In the genomic region with DNA sequence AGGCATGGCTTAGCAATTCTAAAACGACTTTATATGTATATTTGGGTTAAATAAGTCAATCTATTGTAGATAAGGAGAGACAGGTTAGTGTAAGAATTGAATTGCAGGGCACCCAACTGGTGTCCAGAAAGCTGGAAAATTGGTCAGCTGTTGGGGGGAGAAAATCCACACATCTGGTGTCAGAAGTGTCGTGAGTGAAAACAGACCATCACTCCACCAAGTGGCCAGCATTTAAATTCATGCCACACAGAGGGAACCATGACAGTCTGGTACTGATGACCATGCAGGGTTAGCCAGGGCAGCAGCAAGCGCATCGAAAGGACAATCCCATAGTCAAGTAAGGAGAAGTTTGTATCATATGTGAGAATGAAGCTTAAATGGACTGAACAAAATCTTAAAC, we compare ENCODE assay signal across 9 cellular contexts. TPM values are rescaled to one million over a fixed set of nuclear protein-coding genes. Genes with fewer than 3 reads are reported as not detected.
DNase-seq lines count a peak whose midpoint lies in the region; ATAC-seq and TF ChIP-seq lines count a peak whose summit lies in the region.
"Had no signal": no experiment of that assay in that cellular context is flagged by ENCODE, and none has a peak within 500 bp of the region (broad histone marks: within the 10 kb centered on the region; RNA-seq: fewer than 3 reads in every experiment).

No MANE protein-coding gene starts in this region.

- peaks cover 8 to 38% (median 16%) of the 10 kb centered on the region in 3 experiments for H3K36me3 ChIP-seq in naive thymus-derived CD4-positive, alpha-beta T cell (ENCODE audit: control insufficient read depth in 2 of 3, insufficient read depth in 3 of 3, low read length in 3 of 3)
- H3K36me3 ChIP-seq in GM23248 (ENCODE audit: low read depth): no peaks in the 10 kb centered on the region

- H3K36me3 Mint-ChIP-seq in Calu3 (ENCODE audit: insufficient read depth, unreplicated experiment): no peaks in the 10 kb centered on the region
- peaks cover 9 to 47% (median 21%) of the 10 kb centered on the region in 5 donors for H3K36me3 Mint-ChIP-seq in naive thymus-derived CD4-positive, alpha-beta T cell

- no peaks in the 10 kb centered on the region for H3K27me3 ChIP-seq in naive thymus-derived CD4-positive, alpha-beta T cell (ENCODE audit: control insufficient read depth in 2 of 2, insufficient read depth in 2 of 2, low read length in 2 of 2)
- no peaks in the 10 kb centered on the region for H3K27me3 ChIP-seq in GM23248 (replicated peaks; ENCODE audit: insufficient read depth)

- no peaks in the 10 kb centered on the region for H3K9me3 ChIP-seq in naive thymus-derived CD4-positive, alpha-beta T cell (ENCODE audit: control insufficient read depth in 2 of 3, low read length in 3 of 3)
- H3K9me3 ChIP-seq in GM23248 (ENCODE audit: low read depth): no peaks in the 10 kb centered on the region

- POLR2A ChIA-PET in naive thymus-derived CD4-positive, alpha-beta T cell (lab: Charles Lee): interaction anchor here (2.4 kb wide), 1 partner anchor 11 kb away, joined by 18 read pairs; a partner anchor contains a TSS

- no peak overlapping the region for H2AFZ ChIP-seq in GM23248

- no peak overlapping the region for H3K9ac ChIP-seq in GM23248

- 54 to 57% methylated on average over 4 of the region's 4 CpGs for WGBS in GM23248 (ENCODE audit: low coverage in 1 of 2, low lambda C conversion rate in 2 of 2, missing lambda C conversion rate in 2 of 2), 2 experiments

- H3K4me1 ChIP-seq in naive thymus-derived CD4-positive, alpha-beta T cell (ENCODE audit: control insufficient read depth in 2 of 2, insufficient read depth in 2 of 2, low read length in 2 of 2): no peaks in the 10 kb centered on the region
- H3K4me1 ChIP-seq in GM23248 (ENCODE audit: insufficient read depth): no peaks in the 10 kb centered on the region

- in situ Hi-C loops in GM23248 (cut with MboI): no loop called here

- no peak overlapping the region for H3K27ac Mint-ChIP-seq in Calu3 (ENCODE audit: unreplicated experiment)
- peak overlapping the region in 8 of 9 donors; percentile 22 to 85 (median 50) for H3K27ac Mint-ChIP-seq in naive thymus-derived CD4-positive, alpha-beta T cell

- intact Hi-C loops in Calu3 (cut with micrococcal nuclease; ENCODE audit: unreplicated experiment): no loop called here
- intact Hi-C loops in naive thymus-derived CD4-positive, alpha-beta T cell (cut with micrococcal nuclease): loop anchor here in 1 of 2 donors (1.0 to 5.0 kb wide), 3 partner anchors 34 to 272 kb away; no protein-coding TSS in a partner anchor

- TF ChIP-seq CTCF in Calu3 (IDR thresholded peaks at IDR 0.05; ENCODE audit: unreplicated experiment): no peak
- TF ChIP-seq CTCF in LNCaP clone FGC (IDR thresholded peaks at IDR 0.05; ENCODE audit: control insufficient read depth, extremely low read depth, insufficient read depth): peak; percentile 31
- no peak for TF ChIP-seq CTCF in GM20000 (IDR thresholded peaks at IDR 0.05; ENCODE audit: extremely low read depth, missing control alignments)

- H3K4me2 ChIP-seq in GM23248 (ENCODE audit: unreplicated experiment): no peak overlapping the region

- H3K4me1 Mint-ChIP-seq in Calu3 (ENCODE audit: low read depth, unreplicated experiment): no peaks in the 10 kb centered on the region
- peaks cover 0 to 16% (median 7%) of the 10 kb centered on the region in 7 donors for H3K4me1 Mint-ChIP-seq in naive thymus-derived CD4-positive, alpha-beta T cell

- no peak overlapping the region for H3K4me3 Mint-ChIP-seq in Calu3 (ENCODE audit: low read depth, unreplicated experiment)
- H3K4me3 Mint-ChIP-seq in naive thymus-derived CD4-positive, alpha-beta T cell: peak overlapping the region in 1 of 10 donors; percentile 31

- no TSS peak for BruUV-seq in Calu3 (replicated peaks; lab: Mats Ljungman, UMichigan)

- no peaks in the 10 kb centered on the region for H4K20me1 ChIP-seq in GM23248 (ENCODE audit: insufficient read depth)

- H3F3A ChIP-seq in GM23248 (ENCODE audit: insufficient read depth): no peaks in the 10 kb centered on the region

- DNase-seq in Calu3 (peak; percentile 12), LNCaP clone FGC (ENCODE audit: low read depth) (no peak), dermis blood vessel endothelial cell (peak; percentile 52), GM23248 (no peak), HCEC 1CT (no peak), GM19238 (ENCODE audit: insufficient read length, low spot score) (no peak), GM20000 (ENCODE audit: low spot score) (no peak)
- no peak for DNase-seq in naive thymus-derived CD4-positive, alpha-beta T cell
- DNase-seq: NCI-H1105 had no signal

- no peaks in the 10 kb centered on the region for H3K9me2 ChIP-seq in GM23248 (ENCODE audit: insufficient read depth)

- H3K27me3 Mint-ChIP-seq in Calu3 (ENCODE audit: unreplicated experiment): peaks cover 4% of the 10 kb centered on the region
- H3K27me3 Mint-ChIP-seq in naive thymus-derived CD4-positive, alpha-beta T cell: no peaks in the 10 kb centered on the region

- ATAC-seq in naive thymus-derived CD4-positive, alpha-beta T cell: peak; percentile 40

- no peaks in the 10 kb centered on the region for H3K79me2 ChIP-seq in GM23248 (ENCODE audit: insufficient read depth)

- CTCF ChIA-PET in Calu3 (lab: Charles Lee): no interaction called here
- CTCF ChIA-PET in naive thymus-derived CD4-positive, alpha-beta T cell (lab: Charles Lee): interaction anchor here (1.0 to 1.1 kb wide), 3 partner anchors 41 to 272 kb away, joined by 3 read pairs; no protein-coding TSS in a partner anchor

- no peak overlapping the region for H3K27ac ChIP-seq in naive thymus-derived CD4-positive, alpha-beta T cell (ENCODE audit: low read depth, low read length)
- H3K27ac ChIP-seq in GM23248: no peak overlapping the region

- H3K9me3 Mint-ChIP-seq in Calu3 (ENCODE audit: low read depth, unreplicated experiment): no peaks in the 10 kb centered on the region
- no peaks in the 10 kb centered on the region for H3K9me3 Mint-ChIP-seq in naive thymus-derived CD4-positive, alpha-beta T cell

- H3K4me3 ChIP-seq in LNCaP clone FGC (ENCODE audit: low read depth, low read length) (no peak overlapping the region), GM23248 (no peak overlapping the region)
- H3K4me3 ChIP-seq in naive thymus-derived CD4-positive, alpha-beta T cell (ENCODE audit: low read length): no peak overlapping the region

RNA-seq across cellular contexts. Expression of a gene that starts 11.7 kb away (rescaled TPM):
- not detected in 2 replicates for total RNA-seq in Calu3 (2022)
- total RNA-seq in dermis blood vessel endothelial cell: 0.19 TPM in 1 of 2 replicates, not detected in the other
- 10 to 100 TPM; 12.9 to 36.1 (median 18.6) TPM for total RNA-seq in naive thymus-derived CD4-positive, alpha-beta T cell
- polyA plus RNA-seq in naive thymus-derived CD4-positive, alpha-beta T cell: 10 to 100 TPM; 16.5 to 38.6 TPM
- 0.11 TPM in 1 of 2 replicates, not detected in the other for total RNA-seq in GM23248 (2014; rRNA removed; shearing (Covaris generic))
- not detected in 2 replicates for polyA plus RNA-seq in GM23248 (2016; fragmentation: Nextera tagmentation; extraction: Ambion mirVana)

RNA-seq across cellular contexts. Expression of a gene that starts 18.8 kb away (rescaled TPM):
- 32.8 and 35.6 TPM in 2 replicates for total RNA-seq in Calu3 (2022)
- total RNA-seq in dermis blood vessel endothelial cell: 10.0 and 21.8 TPM in 2 replicates
- 10 to 100 TPM; 23.8 to 36.1 (median 31.9) TPM for total RNA-seq in naive thymus-derived CD4-positive, alpha-beta T cell
- polyA plus RNA-seq in naive thymus-derived CD4-positive, alpha-beta T cell: 1 to 10 TPM; 1.1 to 2.2 TPM
- total RNA-seq in GM23248 (2014; rRNA removed; shearing (Covaris generic)): 14.3 and 28.7 TPM in 2 replicates
- polyA plus RNA-seq in GM23248 (2016; fragmentation: Nextera tagmentation; extraction: Ambion mirVana): 1.7 and 3.3 TPM in 2 replicates

RNA-seq across cellular contexts. Expression of a gene that starts 18.8 kb away (rescaled TPM):
- total RNA-seq in Calu3 (2022): 103 and 113 TPM in 2 replicates
- total RNA-seq in dermis blood vessel endothelial cell: 122 and 144 TPM in 2 replicates
- 100 to 1,000 TPM in 2 of 5 experiments, 10 to 100 TPM in 3; 70.9 to 138 (median 91.6) TPM for total RNA-seq in naive thymus-derived CD4-positive, alpha-beta T cell
- polyA plus RNA-seq in naive thymus-derived CD4-positive, alpha-beta T cell: 10 to 100 TPM; 58.0 to 67.7 TPM
- 73.3 and 81.6 TPM in 2 replicates for total RNA-seq in GM23248 (2014; rRNA removed; shearing (Covaris generic))
- polyA plus RNA-seq in GM23248 (2016; fragmentation: Nextera tagmentation; extraction: Ambion mirVana): 31.3 and 35.9 TPM in 2 replicates

Comparison
In these comparisons a context has a peak if more than half of its experiments do, and no peak if none do; other contexts are left out.
1. DNase-seq: peak in Calu3 (single experiment) and dermis blood vessel endothelial cell (single experiment); none in LNCaP clone FGC (single experiment), naive thymus-derived CD4-positive, alpha-beta T cell (0 of 9), GM23248 (single experiment), HCEC 1CT (single experiment), GM19238 (single experiment) and GM20000 (single experiment).
2. RNA of a gene that starts 11.7 kb away (total RNA-seq): 12.9 to 36.1 TPM in naive thymus-derived CD4-positive, alpha-beta T cell; 0.11 TPM in GM23248, not detected in Calu3 and 0.19 TPM in dermis blood vessel endothelial cell; every median in the first group is over 10 times any median in the second.